In genomic region chr1:6511056-6511455, GRCh38 we compare ENCODE assay signal across 1 cellular context.
TF ChIP-seq lines count a peak whose summit lies in the region.

No MANE protein-coding gene starts in this region.

TF ChIP-seq in HepG2, 621 proteins besides CTCF, POLR2A, EP300 and RAD21 (continued from another document and continues in another):
- TF ChIP-seq LCORL (IDR thresholded peaks at IDR 0.05) (no peak), LCORL (CRISPR knock-in tag; IDR thresholded peaks at IDR 0.05) (0 out of 2 replicates have a peak, but pooled peaks have one; percentile 27), PTBP1 (IDR thresholded peaks at IDR 0.05; ENCODE audit: low read depth, low read length, poor library complexity, severe bottlenecking) (no peak), ZNF646 (CRISPR knock-in tag; IDR thresholded peaks at IDR 0.05) (no peak), ZFP36L2 (CRISPR knock-in tag; IDR thresholded peaks at IDR 0.05) (no peak), ZNF280B (CRISPR knock-in tag; IDR thresholded peaks at IDR 0.05; ENCODE audit: borderline replicate concordance) (no peak), ZNF530 (CRISPR knock-in tag; IDR thresholded peaks at IDR 0.05; ENCODE audit: low read depth) (no peak), SRF (IDR thresholded peaks at IDR 0.05; ENCODE audit: low read depth, low read length) (no peak), JDP2 (CRISPR knock-in tag; IDR thresholded peaks at IDR 0.05; ENCODE audit: borderline replicate concordance) (no peak), ZNF552 (CRISPR knock-in tag; IDR thresholded peaks at IDR 0.05; ENCODE audit: borderline replicate concordance) (no peak), ZNF276 (CRISPR knock-in tag; IDR thresholded peaks at IDR 0.05; ENCODE audit: low read depth) (no peak), ZMAT3 (CRISPR knock-in tag; conservative IDR thresholded peaks at IDR 0.05) (no peak), ZNF747 (CRISPR knock-in tag; IDR thresholded peaks at IDR 0.05; ENCODE audit: borderline replicate concordance) (no peak), RFXANK (CRISPR knock-in tag; IDR thresholded peaks at IDR 0.05) (no peak), MIXL1 (CRISPR knock-in tag; IDR thresholded peaks at IDR 0.05) (no peak), ZNF496 (CRISPR knock-in tag; IDR thresholded peaks at IDR 0.05; ENCODE audit: insufficient replicate concordance) (no peak), PATZ1 (CRISPR knock-in tag; IDR thresholded peaks at IDR 0.05) (peak; percentile 88), ATF7 (IDR thresholded peaks at IDR 0.05) (no peak), ATF7 (CRISPR knock-in tag; IDR thresholded peaks at IDR 0.05) (no peak), MED1 (CRISPR knock-in tag; IDR thresholded peaks at IDR 0.05) (no peak), BCL6 (CRISPR knock-in tag; IDR thresholded peaks at IDR 0.05) (peak; percentile 42; the same call in 1 of the 2 replicates), RELA (CRISPR knock-in tag; IDR thresholded peaks at IDR 0.05) (no peak), EED (CRISPR knock-in tag; IDR thresholded peaks at IDR 0.05) (no peak), RXRA (CRISPR knock-in tag; IDR thresholded peaks at IDR 0.05) (no peak), ZNF18 (CRISPR knock-in tag; IDR thresholded peaks at IDR 0.05; ENCODE audit: insufficient replicate concordance) (no peak), LRRFIP1 (CRISPR knock-in tag; conservative IDR thresholded peaks at IDR 0.05) (no peak), HMGA1 (CRISPR knock-in tag; conservative IDR thresholded peaks at IDR 0.05) (no peak), ARHGAP35 (CRISPR knock-in tag; IDR thresholded peaks at IDR 0.05; ENCODE audit: borderline replicate concordance) (no peak), ZIK1 (CRISPR knock-in tag; IDR thresholded peaks at IDR 0.05; ENCODE audit: borderline replicate concordance, low read depth) (no peak), ZNF468 (CRISPR knock-in tag; IDR thresholded peaks at IDR 0.05) (no peak), ATF3 (CRISPR knock-in tag; IDR thresholded peaks at IDR 0.05) (no peak), GATAD2A (CRISPR knock-in tag; IDR thresholded peaks at IDR 0.05) (0 out of 2 replicates have a peak, but pooled peaks have one; percentile 10), PAF1 (CRISPR knock-in tag; IDR thresholded peaks at IDR 0.05) (no peak), SOX6 (IDR thresholded peaks at IDR 0.05) (no peak), SOX6 (CRISPR knock-in tag; IDR thresholded peaks at IDR 0.05) (peak; percentile 23; the same call in 1 of the 2 replicates), UBTF (CRISPR knock-in tag; IDR thresholded peaks at IDR 0.05) (no peak), ZBTB20 (CRISPR knock-in tag; IDR thresholded peaks at IDR 0.05; ENCODE audit: borderline replicate concordance, low read depth) (no peak), RBAK (CRISPR knock-in tag; IDR thresholded peaks at IDR 0.05) (no peak), HES4 (CRISPR knock-in tag; IDR thresholded peaks at IDR 0.05; ENCODE audit: borderline replicate concordance) (no peak), ZNF275 (CRISPR knock-in tag; IDR thresholded peaks at IDR 0.05; ENCODE audit: borderline replicate concordance) (no peak), ZNF224 (CRISPR knock-in tag; IDR thresholded peaks at IDR 0.05) (no peak), HNF4A (CRISPR knock-in tag; IDR thresholded peaks at IDR 0.05) (peak; percentile 33; the same call in 1 of the 2 replicates), HOXA5 (CRISPR knock-in tag; IDR thresholded peaks at IDR 0.05) (no peak), KLF11 (CRISPR knock-in tag; IDR thresholded peaks at IDR 0.05) (no peak)
